ENCODE assay signal across 5 cellular contexts in the genomic region with DNA sequence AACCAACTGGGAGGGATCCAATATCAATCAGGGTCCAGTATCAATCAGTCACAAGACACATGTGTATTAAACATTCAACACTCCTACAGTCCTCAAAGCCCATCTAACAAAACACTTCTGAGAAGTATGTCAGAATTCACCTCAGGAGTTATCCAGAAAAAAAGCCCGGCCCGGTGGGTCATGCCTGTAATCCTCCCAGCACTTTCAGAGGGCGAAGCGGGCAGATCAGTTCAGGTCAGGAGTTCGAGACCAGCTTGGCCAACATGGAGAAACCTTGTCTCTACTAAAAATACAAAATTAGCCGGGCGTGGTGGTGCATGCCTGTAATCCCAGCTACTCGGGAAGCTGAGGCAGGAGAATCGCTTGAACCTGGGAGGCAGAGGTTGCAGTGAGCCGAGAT.
A peak's percentile ranks its signal among the peaks of the same experiment; 100 is the strongest.
DNase-seq lines count a peak whose midpoint lies in the region; ATAC-seq and TF ChIP-seq lines count a peak whose summit lies in the region.
"Not testable (repeated sequence)": the region's sequence is repeated elsewhere in the genome, so short reads cannot be mapped to it uniquely, and the experiment has no call there.

No MANE protein-coding gene starts in this region.

- not testable (repeated sequence) for H2AFZ ChIP-seq in GM23338

- H3K27ac ChIP-seq in GM23338 (ENCODE audit: low read depth) = peak overlapping the region; percentile 24; the same call in 1 of the 2 replicates

- not testable (repeated sequence) for H4K20me1 ChIP-seq in GM23338 (replicated peaks; ENCODE audit: insufficient read depth)

- not testable (repeated sequence) for H3F3A ChIP-seq in GM23338 (replicated peaks; ENCODE audit: low read depth)

- not testable (repeated sequence) for H3K9me2 ChIP-seq in GM23338 (ENCODE audit: insufficient read depth)

- H3K4me2 ChIP-seq in GM23338 = not testable (repeated sequence)

- POLR2A ChIA-PET in WTC11 (lab: Charles Lee) = not testable (repeated sequence)

- not testable (repeated sequence) for H3K4me3 ChIP-seq in GM23338

- H3K9me3 Mint-ChIP-seq in GM23338 (peaks cover 14% of the 10 kb centered on the region), WTC11 (peaks cover 19% of the 10 kb centered on the region)
- H3K9me3 Mint-ChIP-seq in nephron progenitor cell; progenitor cell of endocrine pancreas (ENCODE audit: low read depth): not testable (repeated sequence)

- H3K4me3 Mint-ChIP-seq in GM23338; WTC11; nephron progenitor cell; progenitor cell of endocrine pancreas (ENCODE audit: low read depth): not testable (repeated sequence)

- DNase-seq in GM23338 (ENCODE audit: low spot score); WTC11 (ENCODE audit: low spot score); nephron progenitor cell; progenitor cell of endocrine pancreas (ENCODE audit: low spot score, unreplicated experiment): not testable (repeated sequence)
- peak; percentile 68 for DNase-seq in mesenteric fat pad (ENCODE audit: low spot score)

- H3K4me1 Mint-ChIP-seq in GM23338 (peaks cover 12% of the 10 kb centered on the region), WTC11 (peaks cover 26% of the 10 kb centered on the region), nephron progenitor cell (peaks cover 24% of the 10 kb centered on the region), progenitor cell of endocrine pancreas (ENCODE audit: low read depth) (peaks cover 12% of the 10 kb centered on the region)

- H3K27me3 ChIP-seq in GM23338 (ENCODE audit: insufficient read depth) = not testable (repeated sequence)

- not testable (repeated sequence) for H3K36me3 ChIP-seq in GM23338 (ENCODE audit: insufficient read depth)

- CTCF ChIA-PET in WTC11 (lab: Charles Lee) = not testable (repeated sequence)

- peak overlapping the region; percentile 55; the same call in 1 of the 2 replicates for H3K27ac Mint-ChIP-seq in GM23338
- H3K27ac Mint-ChIP-seq in WTC11 = peak overlapping the region; percentile 92
- H3K27ac Mint-ChIP-seq in nephron progenitor cell = peak overlapping the region; percentile 94
- H3K27ac Mint-ChIP-seq in progenitor cell of endocrine pancreas = peak overlapping the region; percentile 80

- not testable (repeated sequence) for H3K79me2 ChIP-seq in GM23338 (replicated peaks; ENCODE audit: insufficient read depth)

- ATAC-seq in GM23338, WTC11: not testable (repeated sequence)

- H3K27me3 Mint-ChIP-seq in GM23338 (ENCODE audit: insufficient read depth, low read depth, poor library complexity); WTC11 (ENCODE audit: low read depth); nephron progenitor cell (ENCODE audit: low read depth, poor library complexity); progenitor cell of endocrine pancreas: not testable (repeated sequence)

- not testable (repeated sequence) for TF ChIP-seq CTCF in GM23338 (conservative IDR thresholded peaks at IDR 0.05; ENCODE audit: low read depth in 2 of 2); WTC11 (IDR thresholded peaks at IDR 0.05); nephron progenitor cell (IDR thresholded peaks at IDR 0.05); progenitor cell of endocrine pancreas (IDR thresholded peaks at IDR 0.05; ENCODE audit: unreplicated experiment)

- H3K36me3 Mint-ChIP-seq in GM23338 (ENCODE audit: low read depth) (peaks cover 37% of the 10 kb centered on the region), WTC11 (peaks cover 22% of the 10 kb centered on the region), nephron progenitor cell (ENCODE audit: low read depth) (peaks cover 38% of the 10 kb centered on the region), progenitor cell of endocrine pancreas (ENCODE audit: insufficient read depth) (peaks cover 22% of the 10 kb centered on the region)

- H3K4me1 ChIP-seq in GM23338 (ENCODE audit: insufficient read depth) = peaks cover 11% of the 10 kb centered on the region; the same call in 1 of the 2 replicates
